ENCODE assay signal across 8 cellular contexts in the genomic region with DNA sequence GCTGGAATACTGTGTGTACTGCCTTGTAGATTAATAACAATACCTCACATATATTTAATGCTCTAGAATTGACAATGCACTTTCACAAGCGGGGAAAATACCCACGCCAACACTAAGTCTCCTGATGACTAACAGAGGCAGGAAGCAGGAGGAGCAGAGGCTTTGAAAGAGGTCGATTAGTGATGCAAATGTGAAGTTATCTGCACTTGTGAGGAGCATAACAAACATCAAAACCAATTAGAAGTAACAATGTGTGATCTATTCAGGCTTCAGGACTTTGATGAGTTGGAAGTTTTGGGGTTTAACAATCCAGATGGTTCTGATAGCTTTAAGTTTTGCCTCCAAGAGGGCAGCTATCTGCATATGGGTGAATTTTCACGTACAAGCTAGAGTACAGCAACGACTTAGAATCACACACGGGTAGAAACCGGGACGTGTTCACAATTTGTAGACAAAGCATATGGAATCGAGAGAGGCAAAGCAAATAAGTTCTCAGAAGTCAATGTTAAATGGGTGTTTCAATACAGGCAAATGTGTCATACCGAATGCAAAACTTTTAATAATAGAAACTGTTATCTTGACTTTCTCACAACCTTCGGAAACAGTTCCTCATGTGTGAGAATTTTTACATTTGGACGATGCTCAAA.
DNase-seq lines count a peak whose midpoint lies in the region; ATAC-seq and TF ChIP-seq lines count a peak whose summit lies in the region.

No MANE protein-coding gene starts in this region.

- H4K20me1 ChIP-seq in Karpas-422 (ENCODE audit: insufficient read depth, low read depth, low read length): no peaks in the 10 kb centered on the region

- no peak for TF ChIP-seq POLR2A in adrenal gland (IDR thresholded peaks at IDR 0.05)

- DNase-seq in ELF-1 (ENCODE audit: low read depth, low spot score) (peak; percentile 56), Karpas-422 (peak; percentile 70), adrenal gland (no peak), neural crest cell (ENCODE audit: low read depth, low spot score) (no peak), NK-92 (lab: John Stamatoyannopoulos, UW; ENCODE audit: unreplicated experiment) (no peak), tibial artery (no peak), DMS153 (lab: John Stamatoyannopoulos, UW) (no peak)

- H3K27ac ChIP-seq in Karpas-422 (ENCODE audit: low read length): peak overlapping the region; percentile 98
- H3K27ac ChIP-seq in adrenal gland: peak overlapping the region in 3 of 5 donors; percentile 48 to 70 (median 67)
- H3K27ac ChIP-seq in tibial artery: peak overlapping the region in 1 of 2 donors; percentile 46

- no peaks in the 10 kb centered on the region for H3K9me3 Mint-ChIP-seq in neural crest cell

- no peaks in the 10 kb centered on the region for H3K79me2 ChIP-seq in Karpas-422 (ENCODE audit: low read length)

- TF ChIP-seq CTCF in adrenal gland (IDR thresholded peaks at IDR 0.05) (no peak), neural crest cell (conservative IDR thresholded peaks at IDR 0.05) (no peak), tibial artery (IDR thresholded peaks at IDR 0.05) (no peak)

- H2AFZ ChIP-seq in Karpas-422 (ENCODE audit: low read length): no peak overlapping the region

- peak overlapping the region; percentile 72 for H3K27ac Mint-ChIP-seq in neural crest cell (ENCODE audit: unreplicated experiment)

- H3K27me3 ChIP-seq in Karpas-422 (ENCODE audit: low read length) (no peaks in the 10 kb centered on the region), adrenal gland (no peaks in the 10 kb centered on the region), tibial artery (no peaks in the 10 kb centered on the region)

- H3K4me1 Mint-ChIP-seq in neural crest cell: peaks cover 24% of the 10 kb centered on the region

- H3K9me3 ChIP-seq in Karpas-422 (ENCODE audit: low read length): no peaks in the 10 kb centered on the region
- no peaks in the 10 kb centered on the region for H3K9me3 ChIP-seq in adrenal gland (replicated peaks in 1 of 3)
- H3K9me3 ChIP-seq in tibial artery: no peaks in the 10 kb centered on the region

- H3K4me3 ChIP-seq in Karpas-422 (ENCODE audit: low read length) (peak overlapping the region; percentile 46), adrenal gland (no peak overlapping the region), tibial artery (no peak overlapping the region)

- peaks cover 4% of the 10 kb centered on the region for H3K36me3 Mint-ChIP-seq in neural crest cell (ENCODE audit: low read depth)

- intact Hi-C loops in adrenal gland (cut with DNase I): no loop called here
- intact Hi-C loops in tibial artery (cut with DNase I; ENCODE audit: low total_unique reads): no loop called here

- H3K9ac ChIP-seq in Karpas-422 (ENCODE audit: low read length): peak overlapping the region; percentile 50

- H3K27me3 Mint-ChIP-seq in neural crest cell (ENCODE audit: low read depth): no peaks in the 10 kb centered on the region

- WGBS in adrenal gland, 4 donors: 72 to 78% (median 76%) methylated on average over 12 of the region's 12 CpGs

- peak overlapping the region; percentile 84 for H3K4me2 ChIP-seq in Karpas-422 (ENCODE audit: low read depth, low read length, poor library complexity, severe bottlenecking)

- peaks cover 96% of the 10 kb centered on the region for H3K4me1 ChIP-seq in Karpas-422 (ENCODE audit: low read length)
- peaks cover 5 to 13% of the 10 kb centered on the region in 2 donors for H3K4me1 ChIP-seq in adrenal gland (replicated peaks in 1 of 2)
- H3K4me1 ChIP-seq in tibial artery: peaks cover 0 to 13% (median 10%) of the 10 kb centered on the region in 4 donors

- no peak overlapping the region for H3K4me3 Mint-ChIP-seq in neural crest cell

- ATAC-seq in GM21515 (IDR thresholded peaks at IDR 0.05; ENCODE audit: unreplicated experiment): peak; percentile 43

- H3K9me2 ChIP-seq in Karpas-422 (replicated peaks; ENCODE audit: insufficient read depth, low read length): no peaks in the 10 kb centered on the region

- no peaks in the 10 kb centered on the region for H3K36me3 ChIP-seq in Karpas-422 (ENCODE audit: insufficient read depth, low read length)
- H3K36me3 ChIP-seq in adrenal gland (replicated peaks in 1 of 2): no peaks in the 10 kb centered on the region
- no peaks in the 10 kb centered on the region for H3K36me3 ChIP-seq in tibial artery

Comparison
In these comparisons a context has a peak if more than half of its experiments do, and no peak if none do; other contexts are left out.
1. DNase-seq: peak in ELF-1 (single experiment) and Karpas-422 (single experiment); none in adrenal gland (0 of 7), neural crest cell (single experiment), NK-92 (single experiment), tibial artery (0 of 2) and DMS153 (single experiment).